Comparison of ENCODE assay signal across 8 cellular contexts in the genomic region with DNA sequence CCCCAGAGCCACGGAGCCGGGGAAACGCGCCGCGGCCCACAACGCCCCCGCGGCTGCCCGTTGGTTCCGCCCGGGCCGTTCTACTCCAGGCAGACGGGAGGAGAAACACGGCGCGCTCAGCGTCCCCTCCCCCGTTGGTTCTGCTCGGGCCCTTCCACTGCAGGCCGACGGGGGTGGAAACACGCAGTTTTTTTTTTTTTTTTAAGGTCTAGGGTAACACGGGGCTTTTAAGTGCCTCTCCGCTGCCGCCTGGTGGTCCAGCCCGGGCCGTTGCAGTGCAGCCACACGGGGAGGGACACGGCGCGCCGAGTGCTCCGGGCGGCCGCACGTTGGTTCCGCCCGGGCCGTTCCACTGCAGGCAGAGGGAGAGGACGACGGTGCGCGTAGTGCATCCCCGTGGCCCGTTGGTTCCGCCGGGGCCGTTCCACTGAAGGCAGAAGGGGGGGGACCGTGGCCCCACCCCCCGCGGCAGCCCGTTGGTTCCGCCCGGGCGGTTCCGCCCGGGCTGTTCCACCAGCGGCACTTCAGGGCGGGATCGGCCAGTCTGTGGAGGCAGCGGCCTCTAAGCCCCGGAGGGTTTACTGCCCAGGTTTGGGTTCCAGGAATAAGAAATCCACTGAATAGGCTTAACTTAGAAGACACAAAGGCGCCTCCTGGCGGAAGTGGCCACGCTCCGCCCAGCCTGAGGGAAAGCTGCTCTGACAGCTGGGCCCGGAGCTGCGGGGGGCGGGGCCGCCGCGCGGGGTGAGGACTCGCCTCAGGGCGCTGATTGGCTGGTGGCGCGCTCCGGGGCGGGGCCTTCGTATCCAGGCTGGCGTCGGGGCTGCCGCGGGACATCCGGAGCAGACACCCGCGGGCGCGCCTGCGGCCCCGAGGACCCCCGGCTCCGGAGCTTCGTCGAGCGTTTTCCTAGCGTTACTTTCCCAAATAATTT. TPM values are rescaled to one million over a fixed set of nuclear protein-coding genes. Genes with fewer than 3 reads are reported as not detected.
DNase-seq lines count a peak whose midpoint lies in the region; ATAC-seq and TF ChIP-seq lines count a peak whose summit lies in the region.
"Not testable (repeated sequence)": the region's sequence is repeated elsewhere in the genome, so short reads cannot be mapped to it uniquely, and the experiment has no call there.

A gene (minus strand): TSS at position 82 of the 934 bp plus-strand sequence. CDS start 16,096 bp downstream, outside the sequence.

- H3K4me1 ChIP-seq in breast epithelium = not testable (repeated sequence)

- not testable (repeated sequence) for H3K36me3 ChIP-seq in breast epithelium

- not testable (repeated sequence) for H3K27me3 ChIP-seq in breast epithelium

- peak; percentile 82 for ATAC-seq in GM18907 (IDR thresholded peaks at IDR 0.05; ENCODE audit: unreplicated experiment)
- peak; percentile 72 for ATAC-seq in HG03139 (IDR thresholded peaks at IDR 0.05; ENCODE audit: unreplicated experiment)

- TF ChIP-seq CTCF in AG04449 (IDR thresholded peaks at IDR 0.05; ENCODE audit: insufficient read depth, low read length, missing control alignments); WI38 (IDR thresholded peaks at IDR 0.05; ENCODE audit: low read depth, low read length): not testable (repeated sequence)
- TF ChIP-seq CTCF in breast epithelium (IDR thresholded peaks at IDR 0.05) = peak in 1 of 3 donors; percentile 60

- intact Hi-C loops in breast epithelium (cut with DNase I; ENCODE audit: low total_unique reads) = not testable (repeated sequence)

- POLR2A ChIA-PET in AG04449 (lab: Yijun Ruan, JAX) = not testable (repeated sequence)

- peak; percentile 53 for DNase-seq in AG04449 (ENCODE audit: low read depth, low spot score)
- DNase-seq in NCI-H2227 treated with DMSO at 0.1 percent for 48 hours (lab: John Stamatoyannopoulos, UW) = peak; percentile 85
- peak; percentile 91 to 97 for DNase-seq in breast epithelium (ENCODE audit: low spot score in 2 of 2)
- DNase-seq in inferior parietal cortex (ENCODE audit: extremely low spot score) = peak; percentile 92
- peak; percentile 79 for DNase-seq in smooth muscle cell of the brain vasculature (ENCODE audit: low read depth, low spot score)

- not testable (repeated sequence) for H3K9me3 ChIP-seq in breast epithelium

- peak within 1 kb of the TSS; percentile 56 for H3K4me3 ChIP-seq in AG04449 (ENCODE audit: low read depth, low read length)
- peak within 1 kb of the TSS; percentile 58 for H3K4me3 ChIP-seq in WI38 (ENCODE audit: low read depth, low read length)
- peak within 1 kb of the TSS; percentile 54 to 69 (median 62) for H3K4me3 ChIP-seq in breast epithelium

- CTCF ChIA-PET in AG04449 (lab: Yijun Ruan, JAX) = not testable (repeated sequence)

- peak within 1 kb of the TSS; percentile 89 for H3K27ac ChIP-seq in breast epithelium

- TF ChIP-seq POLR2A in breast epithelium (IDR thresholded peaks at IDR 0.05) = not testable (repeated sequence)

RNA-seq across cellular contexts. Expression of the gene that starts here (rescaled TPM):
- total RNA-seq in breast epithelium = 10 to 100 TPM; 37.3 to 96.4 (median 45.6) TPM

Comparison
In these comparisons a context has a peak if more than half of its experiments do, and no peak if none do; other contexts are left out.
1. Peak in every context shown above with its lines: DNase-seq, ATAC-seq, H3K4me3 ChIP-seq and H3K27ac ChIP-seq.